ENCODE assay signal across 1 cellular context in genomic region chr1:151615711-151616504, GRCh38.
TF ChIP-seq lines count a peak whose summit lies in the region.

No MANE protein-coding gene starts in this region.

TF ChIP-seq in HepG2, 621 proteins besides CTCF, POLR2A, EP300 and RAD21:
- TF ChIP-seq ZBTB7A (CRISPR knock-in tag; IDR thresholded peaks at IDR 0.05) (no peak), ZNF839 (CRISPR knock-in tag; IDR thresholded peaks at IDR 0.05; ENCODE audit: borderline replicate concordance) (no peak), MYC (CRISPR knock-in tag; IDR thresholded peaks at IDR 0.05; ENCODE audit: borderline replicate concordance) (no peak), ZNF136 (CRISPR knock-in tag; IDR thresholded peaks at IDR 0.05; ENCODE audit: low read depth) (no peak), SMC3 (IDR thresholded peaks at IDR 0.05; ENCODE audit: low read length) (no peak), ZNF781 (CRISPR knock-in tag; IDR thresholded peaks at IDR 0.05; ENCODE audit: borderline replicate concordance, not compliant biosample characterization) (no peak), ELK4 (CRISPR knock-in tag; IDR thresholded peaks at IDR 0.05; ENCODE audit: borderline replicate concordance) (no peak), ATF5 (CRISPR knock-in tag; IDR thresholded peaks at IDR 0.05; ENCODE audit: low read depth) (no peak), ISL2 (CRISPR knock-in tag; IDR thresholded peaks at IDR 0.05) (no peak), HNRNPLL (IDR thresholded peaks at IDR 0.05; ENCODE audit: low read depth, low read length, poor library complexity, severe bottlenecking) (no peak), ZNF563 (CRISPR knock-in tag; IDR thresholded peaks at IDR 0.05) (no peak), ZFP36 (IDR thresholded peaks at IDR 0.05; ENCODE audit: borderline replicate concordance, low read depth, low read length, partially characterized antibody) (no peak)
